In the genomic region with DNA sequence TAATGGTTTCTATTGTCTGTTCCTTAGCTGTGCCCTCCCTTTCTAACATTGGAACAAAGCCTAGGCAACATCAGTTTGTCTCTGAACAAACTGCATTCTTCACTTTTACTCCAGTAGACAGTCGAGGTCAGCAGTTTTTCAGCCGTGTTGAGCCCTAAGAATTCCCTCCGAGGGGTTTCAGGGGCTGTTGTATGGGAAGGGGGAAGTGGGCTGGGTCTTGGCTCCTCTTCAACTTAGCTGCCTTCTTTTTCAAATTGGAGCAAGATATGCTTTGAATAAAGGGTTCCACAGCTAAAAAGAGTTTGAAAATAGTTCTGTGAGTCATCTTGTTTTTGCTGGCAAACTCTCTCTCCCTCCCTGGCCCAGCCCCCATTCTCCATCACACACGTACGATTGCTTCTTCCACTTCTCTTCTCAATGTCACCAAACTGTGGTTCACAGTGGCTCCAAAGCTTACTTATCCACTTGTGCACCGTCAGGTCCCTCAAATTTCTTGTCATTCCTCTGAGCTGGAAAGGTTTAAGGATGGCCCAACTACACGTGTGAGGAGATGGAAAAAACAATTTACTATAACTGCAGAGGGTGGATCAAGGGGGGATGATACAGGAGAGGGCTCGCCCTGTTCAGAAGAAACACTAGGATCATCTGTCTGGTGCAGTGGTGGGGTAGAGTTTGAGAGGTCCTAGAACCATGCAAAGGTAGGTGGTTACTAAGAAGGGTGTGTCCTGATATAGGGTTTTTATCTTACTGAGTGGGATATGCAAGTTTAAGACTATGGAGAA, we compare ENCODE assay signal across 1 cellular context.
TF ChIP-seq lines count a peak whose summit lies in the region.

No MANE protein-coding gene starts in this region.

TF ChIP-seq in K562, 482 proteins besides CTCF, POLR2A, EP300 and RAD21:
- TF ChIP-seq C11orf30 (IDR thresholded peaks at IDR 0.05; ENCODE audit: low read depth) (peak; percentile 23; the same call in 1 of the 2 replicates), ZNF239 (CRISPR knock-in tag; IDR thresholded peaks at IDR 0.05) (no peak), FOXP1 (CRISPR knock-in tag; IDR thresholded peaks at IDR 0.05) (no peak)
